34 cellular contexts compared by ENCODE assay signal in the genomic region with DNA sequence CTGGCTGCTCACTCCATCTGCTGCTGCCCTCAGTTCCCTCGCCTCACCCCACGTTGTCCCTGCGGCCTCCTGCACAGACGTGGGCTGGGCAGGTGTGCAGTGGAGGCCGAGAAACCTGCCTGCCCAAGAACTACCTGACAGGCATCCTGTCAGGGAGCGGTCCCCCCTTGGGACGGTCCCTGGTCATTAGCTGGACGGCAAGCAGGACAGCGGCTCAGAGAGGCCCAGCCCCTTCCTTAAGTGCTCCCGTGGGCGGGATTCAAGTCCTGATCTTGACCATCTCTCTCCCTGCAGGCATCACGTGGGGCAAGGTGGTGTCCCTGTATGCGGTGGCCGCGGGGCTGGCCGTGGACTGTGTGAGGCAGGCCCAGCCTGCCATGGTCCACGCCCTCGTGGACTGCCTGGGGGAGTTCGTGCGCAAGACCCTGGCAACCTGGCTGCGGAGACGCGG. TPM values are rescaled to one million over a fixed set of nuclear protein-coding genes. Genes with fewer than 3 reads are reported as not detected.
DNase-seq lines count a peak whose midpoint lies in the region; ATAC-seq, FAIRE-seq and TF ChIP-seq lines count a peak whose summit lies in the region.
"Had no signal": no experiment of that assay in that cellular context is flagged by ENCODE, and none has a peak within 500 bp of the region (broad histone marks: within the 10 kb centered on the region; RNA-seq: fewer than 3 reads in every experiment).

No MANE protein-coding gene starts in this region.

- no peak overlapping the region for H3K9ac ChIP-seq in kidney (ENCODE audit: low read length in 2 of 2)
- H3K9ac ChIP-seq: parathyroid adenoma had no signal

- ATAC-seq in HG03565 (IDR thresholded peaks at IDR 0.05; ENCODE audit: unreplicated experiment) = no peak
- ATAC-seq in HG02798 (IDR thresholded peaks at IDR 0.05; ENCODE audit: poor library complexity, unreplicated experiment) = no peak
- ATAC-seq: A549; activated CD4-positive, alpha-beta T cell treated with anti-CD3 and anti-CD28 coated beads for 36 hours; activated CD8-positive, alpha-beta T cell treated with anti-CD3 and anti-CD28 coated beads, Interleukin-2, amount 10 ng/mL, durations not matched to agents 7 days and 5 days; activated T-helper 17 cell treated with anti-CD3 and anti-CD28 coated beads, Interleukin-2, amount 50 U/mL, for 72 hours; left ventricle myocardium superior; Panc1; stimulated activated naive CD8-positive, alpha-beta T cell treated with anti-CD3 and anti-CD28 coated beads, Interleukin-15, amount 100 ng/mL, for 72 hours had no signal

- no peaks in the 10 kb centered on the region for H3K4me1 ChIP-seq in Caco-2
- H3K4me1 ChIP-seq in kidney (ENCODE audit: control insufficient read depth in 1 of 2, insufficient read depth in 1 of 2, low read depth in 1 of 2, low read length in 2 of 2) = no peaks in the 10 kb centered on the region
- H3K4me1 ChIP-seq: A549, parathyroid adenoma had no signal

- H3K27ac Mint-ChIP-seq in Caco-2 (ENCODE audit: unreplicated experiment) (peak overlapping the region; percentile 28), mesothelial cell of epicardium (no peak overlapping the region)
- H3K27ac Mint-ChIP-seq: activated CD4-positive, alpha-beta T cell treated with anti-CD3 and anti-CD28 coated beads for 36 hours; activated CD8-positive, alpha-beta T cell treated with anti-CD3 and anti-CD28 coated beads, Interleukin-2, amount 10 ng/mL, durations not matched to agents 7 days and 5 days; activated naive CD4-positive, alpha-beta T cell treated with anti-CD3 and anti-CD28 coated beads, Interleukin-2, amount 50 U/mL, for 24 hours; activated T-helper 17 cell treated with anti-CD3 and anti-CD28 coated beads, Interleukin-2, amount 50 U/mL, for 72 hours; CD4-positive, CD25-positive, alpha-beta regulatory T cell; nephron progenitor cell; T-helper 2 cell treated with Interferon-gamma antibody and Interleukin-4, amounts not matched to agents 5 μg/mL and 100 μg/mL, for 36 hours had no signal

- H3K4me3 ChIP-seq in Caco-2 (ENCODE audit: low read depth, low read length) = no peak overlapping the region
- H3K4me3 ChIP-seq in kidney (ENCODE audit: low read length in 2 of 2) = no peak overlapping the region
- H3K4me3 ChIP-seq: A549, thoracic aorta, vagina had no signal

- no peaks in the 10 kb centered on the region for H3K27me3 Mint-ChIP-seq in Caco-2 (ENCODE audit: insufficient read depth, unreplicated experiment)
- peaks cover 2% of the 10 kb centered on the region for H3K27me3 Mint-ChIP-seq in mesothelial cell of epicardium (ENCODE audit: low read depth)
- H3K27me3 Mint-ChIP-seq: activated CD4-positive, alpha-beta T cell treated with anti-CD3 and anti-CD28 coated beads for 36 hours; activated naive CD4-positive, alpha-beta T cell treated with anti-CD3 and anti-CD28 coated beads, Interleukin-2, amount 50 U/mL, for 24 hours; activated T-helper 17 cell treated with anti-CD3 and anti-CD28 coated beads, Interleukin-2, amount 50 U/mL, for 72 hours; CD4-positive, CD25-positive, alpha-beta regulatory T cell had no signal

- peak overlapping the region; percentile 54 for H3K27ac ChIP-seq in caudate nucleus (ENCODE audit: low read depth, low read length)
- no peak overlapping the region for H3K27ac ChIP-seq in kidney (ENCODE audit: low read depth in 2 of 2, low read length in 2 of 2)
- H3K27ac ChIP-seq: A549, HL-60, parathyroid adenoma, thoracic aorta, vagina had no signal

- H3K36me3 Mint-ChIP-seq in Caco-2 (ENCODE audit: insufficient read depth, unreplicated experiment) (peaks cover 10% of the 10 kb centered on the region), mesothelial cell of epicardium (peaks cover 18% of the 10 kb centered on the region)
- H3K36me3 Mint-ChIP-seq: CD4-positive, CD25-positive, alpha-beta regulatory T cell had no signal

- no TSS peak for BruUV-seq in Caco-2 (replicated peaks; lab: Mats Ljungman, UMichigan)

- POLR2A ChIA-PET in Caco-2 (lab: Charles Lee) = no interaction called here

- H3K27me3 ChIP-seq in Caco-2 (replicated peaks; ENCODE audit: control insufficient read depth, insufficient read depth, low read length) = no peaks in the 10 kb centered on the region
- H3K27me3 ChIP-seq: vagina had no signal

- H3K4me3 Mint-ChIP-seq in Caco-2 (ENCODE audit: unreplicated experiment) (no peak overlapping the region), mesothelial cell of epicardium (no peak overlapping the region)
- H3K4me3 Mint-ChIP-seq: activated CD4-positive, alpha-beta T cell treated with anti-CD3 and anti-CD28 coated beads for 36 hours; activated CD8-positive, alpha-beta T cell treated with anti-CD3 and anti-CD28 coated beads, Interleukin-2, amount 10 ng/mL, durations not matched to agents 7 days and 5 days; activated naive CD4-positive, alpha-beta T cell treated with anti-CD3 and anti-CD28 coated beads, Interleukin-2, amount 50 U/mL, for 24 hours; activated T-helper 17 cell treated with anti-CD3 and anti-CD28 coated beads, Interleukin-2, amount 50 U/mL, for 72 hours; CD4-positive, CD25-positive, alpha-beta regulatory T cell; nephron progenitor cell; T-helper 2 cell treated with Interferon-gamma antibody and Interleukin-4, amounts not matched to agents 5 μg/mL and 100 μg/mL, for 36 hours had no signal

- intact Hi-C loops in Caco-2 (cut with micrococcal nuclease; ENCODE audit: unreplicated experiment) = no loop called here
- intact Hi-C loops in kidney (cut with DNase I) = no loop called here
- intact Hi-C loops in posterior vena cava (cut with DNase I) = no loop called here

- H3K9me3 ChIP-seq in Caco-2 (no peaks in the 10 kb centered on the region), kidney (ENCODE audit: control insufficient read depth in 1 of 2, low read length in 2 of 2) (no peaks in the 10 kb centered on the region)
- H3K9me3 ChIP-seq: A549, thoracic aorta, vagina had no signal

- DNase-seq in Caco-2 = no peak
- no peak for DNase-seq in caudate nucleus (lab: John Stamatoyannopoulos, UW)
- DNase-seq in kidney = peak; percentile 55
- DNase-seq in posterior vena cava (ENCODE audit: low spot score) = peak; percentile 53
- no peak for DNase-seq in SIG-M5 (lab: John Stamatoyannopoulos, UW)
- no peak for DNase-seq in mesothelial cell of epicardium (ENCODE audit: low spot score in 2 of 2, unreplicated experiment in 2 of 2)
- DNase-seq: activated CD4-positive, alpha-beta T cell treated with anti-CD3 and anti-CD28 coated beads for 36 hours; activated CD8-positive, alpha-beta T cell treated with anti-CD3 and anti-CD28 coated beads, Interleukin-2, amount 10 ng/mL, durations not matched to agents 7 days and 5 days; AML-193; amniotic stem cell; CD4-positive, CD25-positive, alpha-beta regulatory T cell; DND-41; effector CD4-positive, alpha-beta T cell; GF-D8; GOT3; Karpas-422; left ventricle myocardium superior; NCI-H2081 treated with DMSO at 0.1 percent for 48 hours; NCI-H345; nephron progenitor cell; SHP77; stimulated activated CD4-positive, alpha-beta T cell treated with anti-CD3 and anti-CD28 coated beads, Interleukin-2, amount 100 ng/mL, for 24 hours; stimulated activated naive CD8-positive, alpha-beta T cell treated with anti-CD3 and anti-CD28 coated beads, Interleukin-15, amount 100 ng/mL, for 72 hours had no signal

- no peak for FAIRE-seq in kidney (lab: Jason Lieb, UNC)
- FAIRE-seq: A549 had no signal

- H3K4me1 Mint-ChIP-seq in Caco-2 (ENCODE audit: low read depth, unreplicated experiment) (no peaks in the 10 kb centered on the region), mesothelial cell of epicardium (peaks cover 9% of the 10 kb centered on the region)
- H3K4me1 Mint-ChIP-seq: activated CD4-positive, alpha-beta T cell treated with anti-CD3 and anti-CD28 coated beads for 36 hours; activated naive CD4-positive, alpha-beta T cell treated with anti-CD3 and anti-CD28 coated beads, Interleukin-2, amount 50 U/mL, for 24 hours; activated T-helper 17 cell treated with anti-CD3 and anti-CD28 coated beads, Interleukin-2, amount 50 U/mL, for 72 hours; CD4-positive, CD25-positive, alpha-beta regulatory T cell had no signal

- CTCF ChIA-PET in Caco-2 (lab: Charles Lee) = no interaction called here

- H3K9me3 Mint-ChIP-seq in Caco-2 (ENCODE audit: unreplicated experiment) (no peaks in the 10 kb centered on the region), mesothelial cell of epicardium (no peaks in the 10 kb centered on the region)
- H3K9me3 Mint-ChIP-seq: activated naive CD4-positive, alpha-beta T cell treated with anti-CD3 and anti-CD28 coated beads, Interleukin-2, amount 50 U/mL, for 24 hours; activated T-helper 17 cell treated with anti-CD3 and anti-CD28 coated beads, Interleukin-2, amount 50 U/mL, for 72 hours; CD4-positive, CD25-positive, alpha-beta regulatory T cell; stimulated activated naive CD8-positive, alpha-beta T cell treated with anti-CD3 and anti-CD28 coated beads, Interleukin-15, amount 100 ng/mL, for 72 hours; T-helper 2 cell treated with Interferon-gamma antibody and Interleukin-4, amounts not matched to agents 5 μg/mL and 100 μg/mL, for 36 hours had no signal

- H3K36me3 ChIP-seq in Caco-2 (ENCODE audit: control insufficient read depth, insufficient read depth, low read length) (no peaks in the 10 kb centered on the region), kidney (ENCODE audit: control insufficient read depth in 1 of 2, insufficient read depth in 2 of 2, low read length in 2 of 2) (no peaks in the 10 kb centered on the region)
- H3K36me3 ChIP-seq: thoracic aorta had no signal

- TF ChIP-seq CTCF in Caco-2 (IDR thresholded peaks at IDR 0.05; ENCODE audit: insufficient read depth in 1 of 2, low read depth in 1 of 2, low read length in 1 of 2, severe bottlenecking in 1 of 2, unreplicated experiment in 1 of 2) = no peak
- no peak for TF ChIP-seq CTCF in kidney (IDR thresholded peaks at IDR 0.05; ENCODE audit: borderline replicate concordance, extremely low read depth, insufficient read depth)
- no peak for TF ChIP-seq CTCF in mesothelial cell of epicardium (IDR thresholded peaks at IDR 0.05; ENCODE audit: unreplicated experiment)

RNA-seq across cellular contexts. Expression of gene BOK, which starts 11.3 kb away (rescaled TPM):
- total RNA-seq in Caco-2 (2022) (18.0 and 18.6 TPM in 2 replicates), kidney (28.8 TPM), posterior vena cava (10 to 100 TPM; 20.1 to 29.7 TPM), mesothelial cell of epicardium (33.0 to 37.2 TPM (median 36.0 TPM) in 3 replicates)
- 22.9 TPM for polyA plus RNA-seq in kidney (ENCODE audit: insufficient read depth, low read depth, low replicate concordance)
- total RNA-seq: activated CD8-positive, alpha-beta T cell treated with anti-CD3 and anti-CD28 coated beads, Interleukin-2, amount 10 ng/mL, durations not matched to agents 7 days and 5 days; CD4-positive, CD25-positive, alpha-beta regulatory T cell had no signal
- polyA plus RNA-seq: CD4-positive, CD25-positive, alpha-beta regulatory T cell had no signal

Comparison
In these comparisons a context has a peak if more than half of its experiments do, and no peak if none do; other contexts are left out.
1. DNase-seq: peak in kidney (single experiment) and posterior vena cava (single experiment); none in Caco-2 (0 of 2), caudate nucleus (0 of 61), SIG-M5 (single experiment) and mesothelial cell of epicardium (0 of 2).